18 cellular contexts compared by ENCODE assay signal in the genomic region with DNA sequence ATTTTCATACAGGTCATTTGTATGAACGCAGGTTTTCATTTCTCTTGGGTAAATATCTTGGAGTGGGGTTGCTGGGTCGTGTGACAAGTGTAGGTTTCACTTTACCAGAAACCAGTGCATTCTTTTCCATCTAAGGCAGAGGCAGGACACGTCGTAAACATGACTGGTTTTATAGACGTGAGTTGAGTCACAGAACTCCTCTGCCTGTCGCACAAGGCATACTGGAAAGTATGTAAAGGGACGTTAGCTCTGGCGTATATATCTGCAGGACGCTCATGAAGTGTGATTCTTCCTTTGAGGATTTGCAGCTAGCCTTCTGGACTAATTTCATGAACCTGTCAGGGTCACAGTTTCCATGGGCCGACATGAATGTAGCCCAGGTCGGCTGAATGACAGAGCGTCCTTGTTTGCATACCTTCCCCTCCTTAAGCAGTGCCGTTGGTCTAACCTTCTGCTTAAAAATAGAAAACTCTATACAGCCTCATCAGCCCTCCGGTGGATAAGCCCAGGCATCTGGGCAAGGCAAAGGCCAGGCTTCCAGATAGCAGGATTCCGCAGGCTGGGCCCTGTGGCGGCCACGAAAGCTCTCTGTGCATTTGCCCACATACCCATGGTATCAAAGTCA.
DNase-seq lines count a peak whose midpoint lies in the region; ATAC-seq lines count a peak whose summit lies in the region.
"Had no signal": no experiment of that assay in that cellular context is flagged by ENCODE, and none has a peak within 500 bp of the region (broad histone marks: within the 10 kb centered on the region; RNA-seq: fewer than 3 reads in every experiment).

No MANE protein-coding gene starts in this region.

- peaks cover 0 to 2% of the 10 kb centered on the region in 2 donors for H3K27me3 ChIP-seq in stomach smooth muscle (ENCODE audit: control insufficient read depth in 1 of 2, insufficient read depth in 2 of 2, low read length in 2 of 2)
- H3K27me3 ChIP-seq: BE2C had no signal

- peak overlapping the region; percentile 31 for H3K27ac ChIP-seq in stomach smooth muscle (ENCODE audit: low read length)
- H3K27ac ChIP-seq: PC-9 had no signal

- peaks cover 21% of the 10 kb centered on the region for H3K4me1 ChIP-seq in stomach smooth muscle (ENCODE audit: control insufficient read depth, insufficient read depth, low read length)
- H3K4me1 ChIP-seq: BE2C had no signal

- no peaks in the 10 kb centered on the region for H3K9me3 ChIP-seq in stomach smooth muscle (ENCODE audit: control insufficient read depth in 2 of 2, low read length in 2 of 2)
- H3K9me3 ChIP-seq: BE2C had no signal

- DNase-seq in activated CD8-positive, alpha-beta memory T cell treated with anti-CD3 and anti-CD28 coated beads for 24 hours = peak; percentile 17
- DNase-seq in activated CD8-positive, alpha-beta memory T cell treated with anti-CD3 and anti-CD28 coated beads, Interleukin-2, amount 50 U/mL, for 4 hours = no peak
- DNase-seq in RPMI7951 (ENCODE audit: low read depth) = peak; percentile 58
- DNase-seq in left kidney (ENCODE audit: low read depth, low spot score) = peak; percentile 45
- no peak for DNase-seq in activated gamma-delta T cell (lab: John Stamatoyannopoulos, UW)
- no peak for DNase-seq in mucosa of gallbladder (ENCODE audit: low spot score)
- DNase-seq: 8988T; BE2C; Calu3; CD4-positive, alpha-beta memory T cell; GDM1; NCI-H1417 treated with DMSO at 0.1 percent for 48 hours; NCI-H1930; NCI-H82; PC-9 had no signal

- H3K4me3 ChIP-seq in stomach smooth muscle (ENCODE audit: low read length in 2 of 2) = no peak overlapping the region
- H3K4me3 ChIP-seq: GM12878, PC-9 had no signal

- H3K9ac ChIP-seq in stomach smooth muscle (ENCODE audit: low read length in 2 of 2) = no peak overlapping the region

- ATAC-seq in GM18498 (IDR thresholded peaks at IDR 0.05; ENCODE audit: unreplicated experiment) = no peak
- ATAC-seq: GM12878 had no signal

- H3K36me3 ChIP-seq in stomach smooth muscle (ENCODE audit: control insufficient read depth in 2 of 2, insufficient read depth in 2 of 2, low read length in 2 of 2) = no peaks in the 10 kb centered on the region
- H3K36me3 ChIP-seq: BE2C had no signal

Comparison
In these comparisons a context has a peak if more than half of its experiments do, and no peak if none do; other contexts are left out.
1. DNase-seq: peak in activated CD8-positive, alpha-beta memory T cell treated with anti-CD3 and anti-CD28 coated beads for 24 hours (single experiment), RPMI7951 (single experiment) and left kidney (single experiment); none in activated CD8-positive, alpha-beta memory T cell treated with anti-CD3 and anti-CD28 coated beads, Interleukin-2, amount 50 U/mL, for 4 hours (single experiment), activated gamma-delta T cell (single experiment) and mucosa of gallbladder (single experiment).